27 cellular contexts compared by ENCODE assay signal in the genomic region with DNA sequence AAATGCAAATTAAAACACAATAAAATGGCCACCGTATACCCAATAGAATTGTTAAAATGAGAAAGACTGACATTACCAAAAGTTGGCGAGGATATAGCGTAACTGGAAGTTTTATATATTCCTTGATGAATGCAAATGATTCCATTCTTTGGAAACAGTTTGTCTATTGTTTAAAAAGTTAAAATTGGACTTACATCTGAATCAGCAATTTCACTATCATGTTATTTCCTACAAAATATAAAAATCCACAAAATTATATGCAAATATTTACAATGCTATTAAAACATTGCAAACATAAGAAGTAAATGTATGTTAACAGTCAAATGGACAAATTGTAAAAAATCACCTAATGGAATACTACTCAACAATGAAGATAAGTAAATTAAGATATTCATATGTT.
"Had no signal": no experiment of that assay in that cellular context is flagged by ENCODE, and none has a peak within 500 bp of the region (broad histone marks: within the 10 kb centered on the region; RNA-seq: fewer than 3 reads in every experiment).

No MANE protein-coding gene starts in this region.

- H3K36me3 ChIP-seq: neutrophil, spleen, stomach, thoracic aorta, thyroid gland, tibial nerve, upper lobe of left lung, vagina had no signal

- H3K27ac ChIP-seq: neutrophil, parathyroid adenoma, psoas muscle, skin epidermis, spleen, stomach, thoracic aorta, thyroid gland, tibial nerve, upper lobe of left lung, vagina had no signal

- H3K9ac ChIP-seq: parathyroid adenoma had no signal

- FAIRE-seq: urothelium cell line had no signal

- H3K4me3 ChIP-seq: psoas muscle, skin epidermis, smooth muscle cell, spleen, stomach, thoracic aorta, thyroid gland, tibial nerve, upper lobe of left lung, vagina had no signal

- H3K4me2 ChIP-seq: smooth muscle cell had no signal

- H3K9me3 ChIP-seq: neutrophil, psoas muscle, spleen, stomach, thoracic aorta, thyroid gland, tibial nerve, vagina had no signal

- H3K4me1 ChIP-seq: parathyroid adenoma, psoas muscle, spleen, stomach, thyroid gland, tibial nerve, upper lobe of left lung, vagina had no signal

- H3K79me2 ChIP-seq: parathyroid adenoma had no signal

- H2AFZ ChIP-seq: parathyroid adenoma had no signal

- ATAC-seq: naive thymus-derived CD8-positive, alpha-beta T cell; natural killer cell treated with Interleukin-12 subunit alpha and Interleukin-12 subunit beta and Interleukin-15 and Interleukin-18, amount 100 ng/mL, for 72 hours; psoas muscle; right cardiac atrium; sciatic nerve; stimulated activated effector memory CD8-positive, alpha-beta T cell treated with anti-CD3 and anti-CD28 coated beads, Interleukin-12 subunit alpha, Interleukin-12 subunit beta, amount 100 ng/mL, for 72 hours; stimulated activated naive B cell treated with anti-CD40 and anti-IgM and Interleukin-4, amounts not matched to agents 10 μg/mL and 1 μg/mL and 100 μg/mL, for 72 hours had no signal

- H3K27me3 ChIP-seq: neutrophil, spleen, stomach, thyroid gland, tibial nerve, upper lobe of left lung, vagina had no signal

- DNase-seq: naive thymus-derived CD8-positive, alpha-beta T cell; nephron progenitor cell; nucleus accumbens; posterior cingulate gyrus; psoas muscle; right cardiac atrium; spleen; stimulated activated CD4-positive, alpha-beta T cell treated with anti-CD3 and anti-CD28 coated beads, Interleukin-12 subunit alpha, Interleukin-12 subunit beta, amount 100 ng/mL, for 4 hours; stimulated activated CD4-positive, alpha-beta T cell treated with anti-CD3 and anti-CD28 coated beads, Interleukin-1b, Interleukin-23, amount 100 ng/mL, for 48 hours; stimulated activated CD4-positive, alpha-beta T cell treated with anti-CD3 and anti-CD28 coated beads, Interleukin-4, amount 100 ng/mL, for 1 hour; stimulated activated naive B cell treated with anti-CD40 and anti-IgM and Interleukin-4, amounts not matched to agents 10 μg/mL and 1 μg/mL and 100 μg/mL, for 72 hours; stimulated activated naive CD4-positive, alpha-beta T cell treated with Interleukin-2 at 50 U/mL for 16 hours; stomach; thyroid gland; trophoblast cell; upper lobe of left lung had no signal
